Comparison of ENCODE assay signal across 11 cellular contexts in genomic region chr5:171630670-171631065, GRCh38.
"Had no signal": no experiment of that assay in that cellular context is flagged by ENCODE, and none has a peak within 500 bp of the region (broad histone marks: within the 10 kb centered on the region; RNA-seq: fewer than 3 reads in every experiment).

No MANE protein-coding gene starts in this region.

- H3K27ac ChIP-seq: coronary artery, thyroid gland had no signal

- DNase-seq: activated CD4-positive, alpha-beta T cell treated with anti-CD3 and anti-CD28 coated beads, Interleukin-2, amount 10 ng/mL, durations not matched to agents 24 days and 14 days; activated CD4-positive, CD25-positive, alpha-beta regulatory T cell; activated CD8-positive, alpha-beta T cell treated with anti-CD3 and anti-CD28 coated beads, Interleukin-2, amount 10 ng/mL, durations not matched to agents 7 days and 5 days; activated gamma-delta T cell treated with Interleukin-2 at 50 U/mL for 16 hours; effector CD4-positive, alpha-beta T cell; natural killer cell; stimulated activated CD4-positive, alpha-beta T cell treated with anti-CD3 and anti-CD28 coated beads, Interleukin-4, amount 100 ng/mL, for 1 hour; stimulated activated naive B cell treated with anti-CD40 and anti-IgM and Interleukin-4, amounts not matched to agents 10 μg/mL and 1 μg/mL and 100 μg/mL, for 72 hours had no signal

- H3K4me3 ChIP-seq: thyroid gland had no signal

- ATAC-seq: natural killer cell; stimulated activated naive B cell treated with anti-CD40 and anti-IgM and Interleukin-4, amounts not matched to agents 10 μg/mL and 1 μg/mL and 100 μg/mL, for 72 hours had no signal

- H3K36me3 ChIP-seq: neutrophil, thyroid gland had no signal

- H3K27me3 ChIP-seq: neutrophil, thyroid gland had no signal

- H3K9me3 ChIP-seq: neutrophil, thyroid gland had no signal
